Comparison of ENCODE assay signal across 1 cellular context in the genomic region with DNA sequence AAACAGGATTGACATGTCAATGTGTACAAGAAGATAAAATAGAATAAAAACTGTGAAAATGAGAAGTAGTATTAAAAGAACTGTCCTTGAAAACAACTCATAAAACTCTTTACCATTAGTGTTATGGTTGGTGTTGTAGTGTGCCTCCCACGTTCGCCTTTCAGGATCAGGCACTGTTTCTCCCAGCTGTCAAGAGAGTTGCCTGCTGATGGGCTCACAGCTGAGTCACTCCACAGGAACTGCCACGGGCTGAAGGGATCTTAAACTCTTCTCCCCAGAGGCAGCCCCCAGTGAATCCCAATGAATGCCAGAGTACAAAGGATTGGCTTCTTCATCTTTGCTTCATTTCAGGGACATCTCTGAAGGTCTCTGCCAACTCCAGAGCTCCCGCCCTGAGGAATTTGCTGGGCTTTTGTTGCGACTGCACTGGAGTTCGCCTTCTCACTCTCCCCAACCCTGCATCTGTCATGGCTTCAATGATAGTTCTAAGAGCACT.
A peak's percentile ranks its signal among the peaks of the same experiment; 100 is the strongest.
TF ChIP-seq lines count a peak whose summit lies in the region.

No MANE protein-coding gene starts in this region.

TF ChIP-seq in GM23338, 12 proteins besides CTCF, POLR2A, EP300 and RAD21 (continued from another document):
- TF ChIP-seq, protein P1, sequence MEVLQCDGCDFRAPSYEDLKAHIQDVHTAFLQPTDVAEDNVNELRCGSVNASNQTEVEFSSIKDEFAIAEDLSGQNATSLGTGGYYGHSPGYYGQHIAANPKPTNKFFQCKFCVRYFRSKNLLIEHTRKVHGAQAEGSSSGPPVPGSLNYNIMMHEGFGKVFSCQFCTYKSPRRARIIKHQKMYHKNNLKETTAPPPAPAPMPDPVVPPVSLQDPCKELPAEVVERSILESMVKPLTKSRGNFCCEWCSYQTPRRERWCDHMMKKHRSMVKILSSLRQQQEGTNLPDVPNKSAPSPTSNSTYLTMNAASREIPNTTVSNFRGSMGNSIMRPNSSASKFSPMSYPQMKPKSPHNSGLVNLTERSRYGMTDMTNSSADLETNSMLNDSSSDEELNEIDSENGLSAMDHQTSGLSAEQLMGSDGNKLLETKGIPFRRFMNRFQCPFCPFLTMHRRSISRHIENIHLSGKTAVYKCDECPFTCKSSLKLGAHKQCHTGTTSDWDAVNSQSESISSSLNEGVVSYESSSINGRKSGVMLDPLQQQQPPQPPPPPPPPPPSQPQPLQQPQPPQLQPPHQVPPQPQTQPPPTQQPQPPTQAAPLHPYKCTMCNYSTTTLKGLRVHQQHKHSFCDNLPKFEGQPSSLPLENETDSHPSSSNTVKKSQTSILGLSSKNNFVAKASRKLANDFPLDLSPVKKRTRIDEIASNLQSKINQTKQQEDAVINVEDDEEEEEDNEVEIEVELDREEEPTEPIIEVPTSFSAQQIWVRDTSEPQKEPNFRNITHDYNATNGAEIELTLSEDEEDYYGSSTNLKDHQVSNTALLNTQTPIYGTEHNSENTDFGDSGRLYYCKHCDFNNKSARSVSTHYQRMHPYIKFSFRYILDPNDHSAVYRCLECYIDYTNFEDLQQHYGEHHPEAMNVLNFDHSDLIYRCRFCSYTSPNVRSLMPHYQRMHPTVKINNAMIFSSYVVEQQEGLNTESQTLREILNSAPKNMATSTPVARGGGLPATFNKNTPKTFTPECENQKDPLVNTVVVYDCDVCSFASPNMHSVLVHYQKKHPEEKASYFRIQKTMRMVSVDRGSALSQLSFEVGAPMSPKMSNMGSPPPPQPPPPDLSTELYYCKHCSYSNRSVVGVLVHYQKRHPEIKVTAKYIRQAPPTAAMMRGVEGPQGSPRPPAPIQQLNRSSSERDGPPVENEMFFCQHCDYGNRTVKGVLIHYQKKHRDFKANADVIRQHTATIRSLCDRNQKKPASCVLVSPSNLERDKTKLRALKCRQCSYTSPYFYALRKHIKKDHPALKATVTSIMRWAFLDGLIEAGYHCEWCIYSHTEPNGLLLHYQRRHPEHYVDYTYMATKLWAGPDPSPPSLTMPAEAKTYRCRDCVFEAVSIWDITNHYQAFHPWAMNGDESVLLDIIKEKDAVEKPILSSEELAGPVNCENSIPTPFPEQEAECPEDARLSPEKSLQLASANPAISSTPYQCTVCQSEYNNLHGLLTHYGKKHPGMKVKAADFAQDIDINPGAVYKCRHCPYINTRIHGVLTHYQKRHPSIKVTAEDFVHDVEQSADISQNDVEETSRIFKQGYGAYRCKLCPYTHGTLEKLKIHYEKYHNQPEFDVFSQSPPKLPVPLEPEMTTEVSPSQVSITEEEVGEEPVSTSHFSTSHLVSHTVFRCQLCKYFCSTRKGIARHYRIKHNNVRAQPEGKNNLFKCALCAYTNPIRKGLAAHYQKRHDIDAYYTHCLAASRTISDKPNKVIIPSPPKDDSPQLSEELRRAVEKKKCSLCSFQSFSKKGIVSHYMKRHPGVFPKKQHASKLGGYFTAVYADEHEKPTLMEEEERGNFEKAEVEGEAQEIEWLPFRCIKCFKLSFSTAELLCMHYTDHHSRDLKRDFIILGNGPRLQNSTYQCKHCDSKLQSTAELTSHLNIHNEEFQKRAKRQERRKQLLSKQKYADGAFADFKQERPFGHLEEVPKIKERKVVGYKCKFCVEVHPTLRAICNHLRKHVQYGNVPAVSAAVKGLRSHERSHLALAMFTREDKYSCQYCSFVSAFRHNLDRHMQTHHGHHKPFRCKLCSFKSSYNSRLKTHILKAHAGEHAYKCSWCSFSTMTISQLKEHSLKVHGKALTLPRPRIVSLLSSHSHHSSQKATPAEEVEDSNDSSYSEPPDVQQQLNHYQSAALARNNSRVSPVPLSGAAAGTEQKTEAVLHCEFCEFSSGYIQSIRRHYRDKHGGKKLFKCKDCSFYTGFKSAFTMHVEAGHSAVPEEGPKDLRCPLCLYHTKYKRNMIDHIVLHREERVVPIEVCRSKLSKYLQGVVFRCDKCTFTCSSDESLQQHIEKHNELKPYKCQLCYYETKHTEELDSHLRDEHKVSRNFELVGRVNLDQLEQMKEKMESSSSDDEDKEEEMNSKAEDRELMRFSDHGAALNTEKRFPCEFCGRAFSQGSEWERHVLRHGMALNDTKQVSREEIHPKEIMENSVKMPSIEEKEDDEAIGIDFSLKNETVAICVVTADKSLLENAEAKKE (CRISPR knock-in tag; IDR thresholded peaks at IDR 0.05): peak; percentile 100
- no peak for TF ChIP-seq JUNB (IDR thresholded peaks at IDR 0.05; ENCODE audit: unreplicated experiment)
